Comparison of ENCODE assay signal across 11 cellular contexts in the genomic region with DNA sequence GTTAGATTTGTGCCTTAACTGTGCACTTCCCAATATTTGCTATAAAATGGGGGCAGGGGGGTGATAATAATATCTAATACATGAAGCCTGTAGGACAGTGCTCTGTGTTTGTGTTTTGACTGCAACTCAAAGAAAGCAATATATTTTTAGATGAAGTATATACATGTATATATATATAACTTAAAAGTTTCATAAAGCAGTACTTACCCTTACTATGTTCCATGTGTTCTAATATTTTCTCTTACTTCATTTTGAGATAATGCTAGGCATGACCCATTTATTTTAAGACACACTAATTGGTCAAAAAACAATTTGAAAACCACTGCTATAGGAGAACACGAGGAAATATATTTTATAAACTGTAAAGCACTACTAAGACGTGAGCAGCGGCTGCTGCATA. TPM values are rescaled to one million over a fixed set of nuclear protein-coding genes. Genes with fewer than 3 reads are reported as not detected.
DNase-seq lines count a peak whose midpoint lies in the region; ATAC-seq, FAIRE-seq and TF ChIP-seq lines count a peak whose summit lies in the region.
"Had no signal": no experiment of that assay in that cellular context is flagged by ENCODE, and none has a peak within 500 bp of the region (broad histone marks: within the 10 kb centered on the region; RNA-seq: fewer than 3 reads in every experiment).

No MANE protein-coding gene starts in this region.

- H3K27me3 Mint-ChIP-seq in activated T-cell treated with anti-CD3 and anti-CD28 coated beads, Interleukin-2, amount 50 U/mL, for 4 hours (ENCODE audit: low read depth): no peaks in the 10 kb centered on the region
- H3K27me3 Mint-ChIP-seq in activated naive CD8-positive, alpha-beta T cell: no peaks in the 10 kb centered on the region

- WGBS in suprapubic skin: 72% methylated on average over 3 of the region's 3 CpGs

- no peak for FAIRE-seq in kidney (lab: Jason Lieb, UNC)
- FAIRE-seq: colon had no signal

- peaks cover 29% of the 10 kb centered on the region for H3K36me3 Mint-ChIP-seq in activated T-cell treated with anti-CD3 and anti-CD28 coated beads, Interleukin-2, amount 50 U/mL, for 4 hours (ENCODE audit: insufficient read depth)
- peaks cover 4% of the 10 kb centered on the region for H3K36me3 Mint-ChIP-seq in activated naive CD8-positive, alpha-beta T cell

- peak overlapping the region; percentile 44 to 92 for H3K9ac ChIP-seq in kidney (ENCODE audit: low read length in 2 of 2)

- H3K9me3 Mint-ChIP-seq in activated T-cell treated with anti-CD3 and anti-CD28 coated beads, Interleukin-2, amount 50 U/mL, for 4 hours: no peaks in the 10 kb centered on the region
- H3K9me3 Mint-ChIP-seq in activated naive CD8-positive, alpha-beta T cell (ENCODE audit: low read depth): no peaks in the 10 kb centered on the region

- peak overlapping the region; percentile 99 for H3K4me3 Mint-ChIP-seq in activated T-cell treated with anti-CD3 and anti-CD28 coated beads, Interleukin-2, amount 50 U/mL, for 4 hours
- H3K4me3 Mint-ChIP-seq in activated naive CD8-positive, alpha-beta T cell: peak overlapping the region; percentile 98

- H3K36me3 ChIP-seq in kidney (ENCODE audit: control insufficient read depth in 1 of 2, insufficient read depth in 2 of 2, low read length in 2 of 2) (peaks cover 3 to 4% of the 10 kb centered on the region in 2 donors), suprapubic skin (no peaks in the 10 kb centered on the region)

- no peak for TF ChIP-seq POLR2A in suprapubic skin (IDR thresholded peaks at IDR 0.05)

- intact Hi-C loops in kidney (cut with DNase I): no loop called here

- H3K4me3 ChIP-seq in kidney (ENCODE audit: low read length in 2 of 2) (peak overlapping the region; percentile 96 to 97), suprapubic skin (peak overlapping the region; percentile 97)

- H3K27ac ChIP-seq in kidney (ENCODE audit: low read depth in 2 of 2, low read length in 2 of 2) (no peak overlapping the region), suprapubic skin (no peak overlapping the region)

- no peaks in the 10 kb centered on the region for H3K27me3 ChIP-seq in suprapubic skin

- H3K4me1 ChIP-seq in kidney (ENCODE audit: control insufficient read depth in 1 of 2, insufficient read depth in 1 of 2, low read depth in 1 of 2, low read length in 2 of 2) (peaks cover 28 to 33% of the 10 kb centered on the region in 2 donors), suprapubic skin (peaks cover 72% of the 10 kb centered on the region)

- TF ChIP-seq CTCF in kidney (IDR thresholded peaks at IDR 0.05; ENCODE audit: borderline replicate concordance, extremely low read depth, insufficient read depth) (no peak), suprapubic skin (IDR thresholded peaks at IDR 0.05) (no peak)

- no peak overlapping the region for H3K27ac Mint-ChIP-seq in activated naive CD8-positive, alpha-beta T cell

- H3K9me3 ChIP-seq in kidney (ENCODE audit: control insufficient read depth in 1 of 2, low read length in 2 of 2) (no peaks in the 10 kb centered on the region), suprapubic skin (no peaks in the 10 kb centered on the region)

- no peak for DNase-seq in activated T-cell treated with anti-CD3 and anti-CD28 coated beads, Interleukin-2, amount 50 U/mL, for 4 hours
- DNase-seq in activated T-cell treated with anti-CD3 and anti-CD28 coated beads, Interleukin-2, amount 50 U/mL, for 48 hours: no peak
- no peak for DNase-seq in kidney
- no peak for DNase-seq in suprapubic skin (ENCODE audit: low spot score in 2 of 2)
- DNase-seq in RKO (ENCODE audit: low spot score): no peak
- no peak for DNase-seq in medulla oblongata (ENCODE audit: extremely low spot score)
- DNase-seq in NCI-H2029 (lab: John Stamatoyannopoulos, UW): no peak
- DNase-seq: COR-L47, occipital lobe had no signal

- ATAC-seq in activated T-cell treated with anti-CD3 and anti-CD28 coated beads, Interleukin-2, amount 50 U/mL, for 4 hours: no peak

- TF ChIP-seq EP300 in suprapubic skin (IDR thresholded peaks at IDR 0.05): no peak

- H3K4me1 Mint-ChIP-seq in activated T-cell treated with anti-CD3 and anti-CD28 coated beads, Interleukin-2, amount 50 U/mL, for 4 hours (ENCODE audit: low read depth): peaks cover 57% of the 10 kb centered on the region
- H3K4me1 Mint-ChIP-seq in activated naive CD8-positive, alpha-beta T cell (ENCODE audit: low read depth): peaks cover 55% of the 10 kb centered on the region

RNA-seq across cellular contexts. Expression of a gene that starts 2.4 kb away (rescaled TPM):
- 10 to 100 TPM; 11.4 to 12.5 (median 12.0) TPM for total RNA-seq in activated T-cell treated with anti-CD3 and anti-CD28 coated beads, Interleukin-2, amount 50 U/mL, for 4 hours
- total RNA-seq in kidney (18.4 TPM), suprapubic skin (10 to 100 TPM in 2 of 4 donors, 1 to 10 TPM in 2; 6.7 to 15.4 (median 10.1) TPM)
- 9.7 TPM for polyA plus RNA-seq in kidney (ENCODE audit: insufficient read depth, low read depth, low replicate concordance)

RNA-seq across cellular contexts. Expression of a gene that starts 14.9 kb away (rescaled TPM):
- total RNA-seq in activated T-cell treated with anti-CD3 and anti-CD28 coated beads, Interleukin-2, amount 50 U/mL, for 4 hours: 1,000 to 10,000 TPM; 2,938 to 3,145 (median 2,972) TPM
- total RNA-seq in kidney (1,240 TPM), suprapubic skin (1,000 to 10,000 TPM; 2,440 to 4,496 (median 3,996) TPM)
- polyA plus RNA-seq in kidney (ENCODE audit: insufficient read depth, low read depth, low replicate concordance): 1,699 TPM

RNA-seq across cellular contexts. Expression of a gene that starts 35.5 kb away (rescaled TPM):
- 10 to 100 TPM; 37.6 to 39.5 (median 38.3) TPM for total RNA-seq in activated T-cell treated with anti-CD3 and anti-CD28 coated beads, Interleukin-2, amount 50 U/mL, for 4 hours
- 34.9 TPM for total RNA-seq in kidney
- 21.8 TPM for polyA plus RNA-seq in kidney (ENCODE audit: insufficient read depth, low read depth, low replicate concordance)
- 10 to 100 TPM; 13.3 to 23.3 (median 16.2) TPM for total RNA-seq in suprapubic skin

RNA-seq across cellular contexts. Expression of a gene that starts 53.6 kb away (rescaled TPM):
- 1 to 10 TPM in 1 of 3 donors, under 1 TPM in 2; 0.18 to 2.1 (median 0.99) TPM for total RNA-seq in activated T-cell treated with anti-CD3 and anti-CD28 coated beads, Interleukin-2, amount 50 U/mL, for 4 hours
- total RNA-seq in kidney: 6.3 TPM
- 5.7 TPM for polyA plus RNA-seq in kidney (ENCODE audit: insufficient read depth, low read depth, low replicate concordance)
- 10 to 100 TPM; 52.0 to 79.0 (median 69.4) TPM for total RNA-seq in suprapubic skin
